Comparison of ENCODE assay signal across 8 cellular contexts in the genomic region with DNA sequence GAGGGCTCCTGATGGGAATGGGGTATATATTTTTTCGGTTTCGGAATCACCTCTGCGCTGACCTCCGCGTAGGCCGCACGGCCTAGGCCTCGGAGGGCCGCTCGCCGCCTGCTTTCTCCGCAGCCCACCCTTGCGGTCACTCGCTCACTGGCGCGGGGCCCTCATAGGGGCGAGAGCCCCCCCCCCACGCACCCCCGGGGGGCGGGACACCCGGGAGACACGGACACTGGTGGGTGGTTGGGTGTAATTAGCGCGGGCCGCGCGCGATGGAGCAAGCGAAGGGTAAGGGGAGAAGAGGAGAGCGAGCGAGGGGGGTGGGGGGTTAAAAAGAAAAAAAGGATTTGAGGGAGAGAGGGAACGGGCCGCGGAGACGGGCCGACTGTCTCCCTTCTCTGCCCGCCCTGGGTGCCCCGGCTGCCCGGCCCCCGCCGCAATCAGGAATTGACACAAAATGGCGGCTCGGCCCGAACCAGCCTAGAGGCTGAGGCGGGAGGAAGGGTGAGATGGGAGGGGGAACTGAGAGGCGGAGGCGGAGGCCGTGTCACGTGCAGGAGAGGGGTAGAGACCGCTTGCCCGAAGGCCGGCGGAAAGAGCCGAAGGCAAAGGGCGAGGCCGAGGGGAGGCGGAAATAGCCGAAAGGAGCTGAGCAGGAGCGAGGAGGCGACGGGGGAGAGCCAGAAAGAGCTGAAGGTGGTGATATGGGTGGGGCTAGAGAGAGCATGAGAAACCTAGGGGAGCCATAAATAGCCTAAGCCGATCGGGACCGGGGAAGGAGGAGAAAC. TPM values are rescaled to one million over a fixed set of nuclear protein-coding genes. Genes with fewer than 3 reads are reported as not detected.
DNase-seq lines count a peak whose midpoint lies in the region; ATAC-seq, FAIRE-seq and TF ChIP-seq lines count a peak whose summit lies in the region.

No MANE protein-coding gene starts in this region.

- ATAC-seq in GM19324 (IDR thresholded peaks at IDR 0.05; ENCODE audit: low FRiP score, unreplicated experiment) (peak; percentile 87), HG03460 (IDR thresholded peaks at IDR 0.05; ENCODE audit: unreplicated experiment) (peak; percentile 80)

- peak overlapping the region; percentile 73 for H3K4me3 ChIP-seq in BJ (ENCODE audit: low read depth, low read length)

- no peak for TF ChIP-seq CTCF in BJ (IDR thresholded peaks at IDR 0.05; ENCODE audit: insufficient read depth, low read depth, low read length)

- POLR2A ChIA-PET in BJ (lab: Charles Lee), result interaction anchor here (0.7 to 1.3 kb wide), 6 partner anchors 10 to 100 kb away, joined by 3 to 5 read pairs (median 4); partner anchors contain the start of gene SAE1

- H3K27me3 ChIP-seq in BJ (ENCODE audit: control insufficient read depth, insufficient read depth, low read length), result no peaks in the 10 kb centered on the region

- H3K36me3 ChIP-seq in BJ (ENCODE audit: control insufficient read depth, insufficient read depth, low read length), result peaks cover 4% of the 10 kb centered on the region; the same call in 1 of the 2 replicates

- peak; percentile 98 for DNase-seq in BJ (ENCODE audit: low read depth)
- peak; percentile 91 for DNase-seq in NCI-H524 treated with DMSO at 0.1 percent for 48 hours (lab: John Stamatoyannopoulos, UW)
- DNase-seq in activated CD4-positive, alpha-beta T cell treated with anti-CD3 and anti-CD28 coated beads for 48 hours, result peak; percentile 99
- peak; percentile 100 for DNase-seq in kidney tubule cell (ENCODE audit: low spot score)
- DNase-seq in stimulated activated CD4-positive, alpha-beta T cell treated with anti-CD3 and anti-CD28 coated beads, Interleukin-1b, Interleukin-23, amount 100 ng/mL, for 1 hour (ENCODE audit: low read depth in 2 of 2), result peak; percentile 97 to 98

- CTCF ChIA-PET in BJ (lab: Yijun Ruan, JAX), result interaction anchor here (0.9 to 1.6 kb wide), 6 partner anchors 11 to 100 kb away, joined by 4 to 8 read pairs (median 4); no protein-coding TSS in a partner anchor

- peak; percentile 92 for FAIRE-seq in colon (lab: Jason Lieb, UNC)

RNA-seq across cellular contexts. Expression of gene ZC3H4, which starts 0.7 kb away (rescaled TPM):
- polyA plus RNA-seq in BJ (2011; rRNA removed), result 3.3 and 4.3 TPM in 2 replicates
- 7.1 and 10.1 TPM in 2 replicates for polyA minus RNA-seq in BJ (2011; rRNA and poly(A)+ RNA removed)

RNA-seq across cellular contexts. Expression of gene SAE1, which starts 17.8 kb away (rescaled TPM):
- polyA plus RNA-seq in BJ (2011; rRNA removed), result 138 and 156 TPM in 2 replicates
- polyA minus RNA-seq in BJ (2011; rRNA and poly(A)+ RNA removed), result 50.1 and 64.5 TPM in 2 replicates

Comparison
In these comparisons a context has a peak if more than half of its experiments do, and no peak if none do; other contexts are left out.
1. Peak in every context shown above with its lines: DNase-seq, ATAC-seq and H3K4me3 ChIP-seq.